ENCODE assay signal across 22 cellular contexts in genomic region chr2:37874470-37874869, GRCh38. TPM values are rescaled to one million over a fixed set of nuclear protein-coding genes. Genes with fewer than 3 reads are reported as not detected.
DNase-seq lines count a peak whose midpoint lies in the region; ATAC-seq and TF ChIP-seq lines count a peak whose summit lies in the region.
"Had no signal": no experiment of that assay in that cellular context is flagged by ENCODE, and none has a peak within 500 bp of the region (broad histone marks: within the 10 kb centered on the region; RNA-seq: fewer than 3 reads in every experiment).

No MANE protein-coding gene starts in this region.

- H3K27me3 Mint-ChIP-seq in dendritic cell treated with granulocyte-macrophage colony-stimulating factor and Interleukin-4, amounts not matched to agents 40 ng/mL and 50 ng/mL, for 4 days = peaks cover 26% of the 10 kb centered on the region
- no peaks in the 10 kb centered on the region for H3K27me3 Mint-ChIP-seq in activated CD8-positive, alpha-beta memory T cell treated with anti-CD3 and anti-CD28 coated beads, Interleukin-2, amount 10 ng/mL, durations not matched to agents 7 days and 5 days
- H3K27me3 Mint-ChIP-seq: activated T-cell treated with anti-CD3 and anti-CD28 coated beads, Interleukin-2, amount 50 U/mL, for 24 hours had no signal

- peaks cover 50% of the 10 kb centered on the region for H3K4me1 Mint-ChIP-seq in dendritic cell treated with granulocyte-macrophage colony-stimulating factor and Interleukin-4, amounts not matched to agents 40 ng/mL and 50 ng/mL, for 4 days (ENCODE audit: low read depth)
- H3K4me1 Mint-ChIP-seq in activated CD8-positive, alpha-beta memory T cell treated with anti-CD3 and anti-CD28 coated beads, Interleukin-2, amount 10 ng/mL, durations not matched to agents 7 days and 5 days = peaks cover 33% of the 10 kb centered on the region
- H3K4me1 Mint-ChIP-seq: central memory CD8-positive, alpha-beta T cell had no signal

- intact Hi-C loops in dendritic cell treated with granulocyte-macrophage colony-stimulating factor and Interleukin-4, amounts not matched to agents 40 ng/mL and 50 ng/mL, for 4 days (cut with micrococcal nuclease) = loop anchor here (10.0 kb wide), 1 partner anchor 200 kb away; the partner anchor contains the start of gene CDC42EP3

- no peaks in the 10 kb centered on the region for H3K27me3 ChIP-seq in GM06990 (replicated peaks; ENCODE audit: control insufficient read depth, insufficient read depth, low read length)
- H3K27me3 ChIP-seq in effector memory CD4-positive, alpha-beta T cell (replicated peaks; ENCODE audit: control insufficient read depth, insufficient read depth, low read length, poor library complexity, severe bottlenecking) = no peaks in the 10 kb centered on the region
- H3K27me3 ChIP-seq: neural progenitor cell, right atrium auricular region, suprapubic skin had no signal

- no peak overlapping the region for H3K4me3 ChIP-seq in GM06990 (replicated peaks; ENCODE audit: low read depth, low read length)
- H3K4me3 ChIP-seq in effector memory CD4-positive, alpha-beta T cell (ENCODE audit: insufficient read depth, low read depth, low read length, poor library complexity, severe bottlenecking) = no peak overlapping the region
- H3K4me3 ChIP-seq: K562, lower lobe of right lung, neural progenitor cell, right atrium auricular region, suprapubic skin had no signal

- ATAC-seq in GM19438 (IDR thresholded peaks at IDR 0.05; ENCODE audit: low read depth, unreplicated experiment) (peak; percentile 49), HG03108 (IDR thresholded peaks at IDR 0.05; ENCODE audit: unreplicated experiment) (peak; percentile 43)
- ATAC-seq in activated CD8-positive, alpha-beta memory T cell treated with anti-CD3 and anti-CD28 coated beads, Interleukin-2, amount 10 ng/mL, durations not matched to agents 7 days and 5 days = no peak
- ATAC-seq: foreskin keratinocyte, K562, lower lobe of right lung had no signal

- H3K4me3 Mint-ChIP-seq in dendritic cell treated with granulocyte-macrophage colony-stimulating factor and Interleukin-4, amounts not matched to agents 40 ng/mL and 50 ng/mL, for 4 days = no peak overlapping the region
- no peak overlapping the region for H3K4me3 Mint-ChIP-seq in activated CD8-positive, alpha-beta memory T cell treated with anti-CD3 and anti-CD28 coated beads, Interleukin-2, amount 10 ng/mL, durations not matched to agents 7 days and 5 days
- H3K4me3 Mint-ChIP-seq: activated T-cell treated with anti-CD3 and anti-CD28 coated beads, Interleukin-2, amount 50 U/mL, for 24 hours; CD4-positive, CD25-positive, alpha-beta regulatory T cell; central memory CD8-positive, alpha-beta T cell; neural progenitor cell had no signal

- no peaks in the 10 kb centered on the region for H3K9me3 Mint-ChIP-seq in dendritic cell treated with granulocyte-macrophage colony-stimulating factor and Interleukin-4, amounts not matched to agents 40 ng/mL and 50 ng/mL, for 4 days
- no peaks in the 10 kb centered on the region for H3K9me3 Mint-ChIP-seq in activated CD8-positive, alpha-beta memory T cell treated with anti-CD3 and anti-CD28 coated beads, Interleukin-2, amount 10 ng/mL, durations not matched to agents 7 days and 5 days (ENCODE audit: low read depth)
- H3K9me3 Mint-ChIP-seq: CD4-positive, CD25-positive, alpha-beta regulatory T cell; central memory CD8-positive, alpha-beta T cell; neural progenitor cell had no signal

- no peak for TF ChIP-seq CTCF in GM06990 (IDR thresholded peaks at IDR 0.05; ENCODE audit: insufficient read depth, low read length, poor library complexity, severe bottlenecking)

- DNase-seq in GM06990 (ENCODE audit: extremely low read depth, insufficient read length) = peak; percentile 32
- no peak for DNase-seq in effector memory CD4-positive, alpha-beta T cell
- no peak for DNase-seq in DMS53 (lab: John Stamatoyannopoulos, UW)
- no peak for DNase-seq in activated CD8-positive, alpha-beta memory T cell treated with anti-CD3 and anti-CD28 coated beads, Interleukin-2, amount 10 ng/mL, durations not matched to agents 7 days and 5 days
- no peak for DNase-seq in activated T-cell treated with anti-CD3 and anti-CD28 coated beads for 4 hours
- DNase-seq: activated CD4-positive, CD25-positive, alpha-beta regulatory T cell treated with anti-CD3 and anti-CD28 coated beads, Interleukin-2, amount 50 U/mL, for 72 hours; activated T-cell treated with anti-CD3 and anti-CD28 coated beads, Interleukin-2, amount 50 U/mL, for 24 hours; CD4-positive, CD25-positive, alpha-beta regulatory T cell; EL; foreskin keratinocyte; lower lobe of right lung; NCI-H1417; NCI-H226; Right ventricle myocardium superior had no signal

- no peaks in the 10 kb centered on the region for H3K36me3 ChIP-seq in GM06990 (ENCODE audit: control insufficient read depth, insufficient read depth, low read length)
- H3K36me3 ChIP-seq in effector memory CD4-positive, alpha-beta T cell (ENCODE audit: control insufficient read depth, insufficient read depth, low read length) = no peaks in the 10 kb centered on the region
- H3K36me3 ChIP-seq: lower lobe of right lung, neural progenitor cell, right atrium auricular region, suprapubic skin had no signal

- CTCF ChIA-PET in activated CD8-positive, alpha-beta memory T cell treated with anti-CD3 and anti-CD28 coated beads, Interleukin-2, amount 10 ng/mL, durations not matched to agents 7 days and 5 days (lab: Charles Lee) = interaction anchor here (1.1 to 7.9 kb wide), 6 partner anchors 19 to 484 kb away, joined by 3 to 126 read pairs (median 20); no protein-coding TSS in a partner anchor

- H3K4me1 ChIP-seq in effector memory CD4-positive, alpha-beta T cell (ENCODE audit: control insufficient read depth, insufficient read depth, low read length, poor library complexity, severe bottlenecking) = no peaks in the 10 kb centered on the region
- H3K4me1 ChIP-seq: lower lobe of right lung had no signal

- H3K9me3 ChIP-seq in effector memory CD4-positive, alpha-beta T cell (ENCODE audit: control insufficient read depth, low read length) = no peaks in the 10 kb centered on the region
- H3K9me3 ChIP-seq: lower lobe of right lung, right atrium auricular region, suprapubic skin had no signal

- H3K27ac ChIP-seq in effector memory CD4-positive, alpha-beta T cell (ENCODE audit: insufficient read depth, low read length, poor library complexity, severe bottlenecking) = no peak overlapping the region
- H3K27ac ChIP-seq: foreskin keratinocyte, lower lobe of right lung, neural progenitor cell, suprapubic skin had no signal

- no peaks in the 10 kb centered on the region for H3K36me3 Mint-ChIP-seq in dendritic cell treated with granulocyte-macrophage colony-stimulating factor and Interleukin-4, amounts not matched to agents 40 ng/mL and 50 ng/mL, for 4 days (ENCODE audit: low read depth)
- peaks cover 3% of the 10 kb centered on the region for H3K36me3 Mint-ChIP-seq in activated CD8-positive, alpha-beta memory T cell treated with anti-CD3 and anti-CD28 coated beads, Interleukin-2, amount 10 ng/mL, durations not matched to agents 7 days and 5 days
- H3K36me3 Mint-ChIP-seq: CD4-positive, CD25-positive, alpha-beta regulatory T cell; neural progenitor cell had no signal

- peak overlapping the region; percentile 0 for H3K27ac Mint-ChIP-seq in dendritic cell treated with granulocyte-macrophage colony-stimulating factor and Interleukin-4, amounts not matched to agents 40 ng/mL and 50 ng/mL, for 4 days
- no peak overlapping the region for H3K27ac Mint-ChIP-seq in activated CD8-positive, alpha-beta memory T cell treated with anti-CD3 and anti-CD28 coated beads, Interleukin-2, amount 10 ng/mL, durations not matched to agents 7 days and 5 days
- H3K27ac Mint-ChIP-seq: CD4-positive, CD25-positive, alpha-beta regulatory T cell; neural progenitor cell had no signal

RNA-seq across cellular contexts. Expression of gene RMDN2, which starts 50.6 kb away (rescaled TPM):
- 1 to 10 TPM; 1.5 to 1.6 TPM for total RNA-seq in activated CD8-positive, alpha-beta memory T cell treated with anti-CD3 and anti-CD28 coated beads, Interleukin-2, amount 10 ng/mL, durations not matched to agents 7 days and 5 days
